ENCODE assay signal across 28 cellular contexts in genomic region chr18:56662902-56663301, GRCh38.
"Had no signal": no experiment of that assay in that cellular context is flagged by ENCODE, and none has a peak within 500 bp of the region (broad histone marks: within the 10 kb centered on the region; RNA-seq: fewer than 3 reads in every experiment).

No MANE protein-coding gene starts in this region.

- H3K4me1 ChIP-seq: foreskin keratinocyte, lower lobe of right lung, right lobe of liver, tibial nerve, uterus had no signal

- H3K27me3 ChIP-seq: brain microvascular endothelial cell, esophagus muscularis mucosa, foreskin keratinocyte, hepatocyte, right lobe of liver, tibial nerve, uterus had no signal

- ATAC-seq: foreskin keratinocyte, lower lobe of right lung, right lobe of liver had no signal

- H3K4me3 ChIP-seq: esophagus muscularis mucosa, hepatocyte, lower lobe of right lung, right lobe of liver, tibial nerve, uterus had no signal

- H3K27ac ChIP-seq: brain microvascular endothelial cell, esophagus muscularis mucosa, foreskin keratinocyte, hepatocyte, lower lobe of right lung, right lobe of liver, tibial nerve, uterus had no signal

- H3K9me3 ChIP-seq: esophagus muscularis mucosa, lower lobe of right lung, right lobe of liver, tibial nerve, uterus had no signal

- DNase-seq: activated CD4-positive, alpha-beta memory T cell treated with anti-CD3 and anti-CD28 coated beads for 36 hours; activated CD4-positive, alpha-beta T cell treated with anti-CD3 and anti-CD28 coated beads, Interleukin-2, amount 10 ng/mL, durations not matched to agents 24 days and 14 days; activated CD4-positive, CD25-positive, alpha-beta regulatory T cell treated with anti-CD3 and anti-CD28 coated beads, Interleukin-2, amount 50 U/mL, for 72 hours; activated CD8-positive, alpha-beta memory T cell treated with anti-CD3 and anti-CD28 coated beads, Interleukin-2, amount 50 U/mL, for 4 hours; activated effector memory CD4-positive, alpha-beta T cell treated with anti-CD3 and anti-CD28 coated beads, Interleukin-2, amount 50 U/mL, for 16 hours; activated naive CD4-positive, alpha-beta T cell treated with anti-CD3 and anti-CD28 coated beads, Interleukin-2, amount 50 U/mL, for 16 hours; activated T-cell treated with anti-CD3 and anti-CD28 coated beads, Interleukin-2, amount 50 U/mL, for 1 hour; amniotic stem cell; brain microvascular endothelial cell; central memory CD4-positive, alpha-beta T cell; endodermal cell; foreskin keratinocyte; islet precursor cell; lower lobe of right lung; mesenchymal stem cell; right lobe of liver; stimulated activated CD4-positive, alpha-beta T cell treated with anti-CD3 and anti-CD28 coated beads, Interleukin-2, amount 100 ng/mL, for 48 hours; stimulated activated naive CD4-positive, alpha-beta T cell treated with Interleukin-2 at 50 U/mL for 16 hours; SW 1271; T-helper 9 cell; uterus had no signal

- H3K9me3 Mint-ChIP-seq: activated CD4-positive, alpha-beta memory T cell treated with anti-CD3 and anti-CD28 coated beads for 36 hours; activated T-helper 1 cell treated with anti-CD3 and anti-CD28 coated beads, Interleukin-12 subunit alpha, Interleukin-12 subunit beta, Interleukin-2, Interleukin-4 antibody, amounts not matched to agents 30 ng/mL and 10 ng/mL and 1 ng/mL, durations not matched to agents 14 hours and 24 hours and 36 hours; dendritic cell treated with granulocyte-macrophage colony-stimulating factor and Interleukin-4, amounts not matched to agents 40 ng/mL and 50 ng/mL, for 4 days; endodermal cell; nephron; T-helper 1 cell treated with Interleukin-12 subunit alpha and Interleukin-12 subunit beta and Interleukin-4 antibody, amounts not matched to agents 30 μg/mL and 1 μg/mL, for 36 hours had no signal

- H3K4me2 ChIP-seq: hepatocyte had no signal

- H3K4me3 Mint-ChIP-seq: activated CD4-positive, alpha-beta memory T cell treated with anti-CD3 and anti-CD28 coated beads for 36 hours; activated CD4-positive, alpha-beta T cell treated with anti-CD3 and anti-CD28 coated beads, Interleukin-2, amount 10 ng/mL, durations not matched to agents 24 days and 14 days; activated T-helper 1 cell treated with anti-CD3 and anti-CD28 coated beads, Interleukin-12 subunit alpha, Interleukin-12 subunit beta, Interleukin-2, Interleukin-4 antibody, amounts not matched to agents 30 ng/mL and 10 ng/mL and 1 ng/mL, durations not matched to agents 14 hours and 24 hours and 36 hours; dendritic cell treated with granulocyte-macrophage colony-stimulating factor and Interleukin-4, amounts not matched to agents 40 ng/mL and 50 ng/mL, for 4 days; endodermal cell; nephron; T-helper 1 cell treated with Interleukin-12 subunit alpha and Interleukin-12 subunit beta and Interleukin-4 antibody, amounts not matched to agents 30 μg/mL and 1 μg/mL, for 36 hours had no signal

- H3K27ac Mint-ChIP-seq: activated CD4-positive, alpha-beta memory T cell treated with anti-CD3 and anti-CD28 coated beads for 36 hours; activated CD4-positive, alpha-beta T cell treated with anti-CD3 and anti-CD28 coated beads, Interleukin-2, amount 10 ng/mL, durations not matched to agents 24 days and 14 days; dendritic cell treated with granulocyte-macrophage colony-stimulating factor and Interleukin-4, amounts not matched to agents 40 ng/mL and 50 ng/mL, for 4 days; endodermal cell; nephron; T-helper 1 cell treated with Interleukin-12 subunit alpha and Interleukin-12 subunit beta and Interleukin-4 antibody, amounts not matched to agents 30 μg/mL and 1 μg/mL, for 36 hours had no signal

- H3K36me3 ChIP-seq: brain microvascular endothelial cell, lower lobe of right lung, right lobe of liver, uterus had no signal

- H2AFZ ChIP-seq: hepatocyte had no signal

- H3K27me3 Mint-ChIP-seq: activated CD4-positive, alpha-beta memory T cell treated with anti-CD3 and anti-CD28 coated beads for 36 hours; activated CD4-positive, alpha-beta T cell treated with anti-CD3 and anti-CD28 coated beads, Interleukin-2, amount 10 ng/mL, durations not matched to agents 24 days and 14 days; dendritic cell treated with granulocyte-macrophage colony-stimulating factor and Interleukin-4, amounts not matched to agents 40 ng/mL and 50 ng/mL, for 4 days had no signal
